2 cellular contexts compared by ENCODE assay signal in the genomic region with DNA sequence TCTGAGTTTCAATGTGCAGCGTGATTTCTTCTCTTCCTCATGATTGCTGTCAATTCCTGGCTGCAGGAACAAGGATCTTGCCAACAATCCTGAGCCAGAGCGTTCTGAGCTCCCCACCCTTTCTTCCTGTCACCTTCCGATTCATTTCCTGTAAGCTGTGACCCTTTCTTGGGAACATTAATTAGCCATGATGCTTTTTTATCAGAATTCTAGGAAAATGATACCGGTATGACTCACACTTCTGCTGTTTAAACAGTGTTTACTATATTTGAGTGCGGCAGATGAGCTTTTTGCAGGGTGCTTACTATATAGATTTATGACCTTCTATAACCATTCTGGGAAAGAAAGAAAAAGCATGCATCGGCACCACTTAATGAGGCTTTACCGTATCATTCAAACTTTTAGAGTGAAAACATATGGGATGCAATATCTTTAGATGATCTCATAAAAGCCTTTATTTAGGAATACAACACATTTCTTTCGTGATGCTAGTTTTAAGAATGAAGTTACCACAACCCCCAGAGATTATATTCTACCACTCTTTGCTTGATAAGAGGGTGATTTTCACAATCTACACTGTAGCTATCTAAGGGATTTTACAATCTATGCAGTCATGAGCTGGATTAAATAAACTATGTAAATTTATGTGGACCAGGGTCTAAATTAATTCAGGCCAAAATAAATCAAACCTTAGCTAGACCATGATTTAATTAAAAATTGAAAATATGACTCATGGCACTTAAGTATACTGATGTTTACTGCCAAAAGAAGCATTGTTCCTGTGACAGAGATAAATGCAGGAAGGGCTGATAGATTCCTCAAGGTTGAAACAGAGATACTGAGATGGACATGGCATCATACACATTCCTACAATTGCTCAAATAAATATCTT.
A peak's percentile ranks its signal among the peaks of the same experiment; 100 is the strongest.
TF ChIP-seq lines count a peak whose summit lies in the region.

No MANE protein-coding gene starts in this region.

TF ChIP-seq in HEK293, 187 proteins besides CTCF, POLR2A, EP300 and RAD21 (continued from another document and continues in another):
- TF ChIP-seq ZSCAN30 (tag by site-specific recombination; IDR thresholded peaks at IDR 0.05), result peak; percentile 47; the same call in 1 of the 2 replicates
- TF ChIP-seq GLIS1 (tag by site-specific recombination; IDR thresholded peaks at IDR 0.05), result no peak
- TF ChIP-seq ZNF223 (tag by site-specific recombination; IDR thresholded peaks at IDR 0.05), result no peak
- 0 out of 2 replicates have a peak, but pooled peaks have one; percentile 35 for TF ChIP-seq ZNF10 (tag by site-specific recombination; IDR thresholded peaks at IDR 0.05)
- 0 out of 2 replicates have a peak, but pooled peaks have one; percentile 17 for TF ChIP-seq GLIS2 (tag by site-specific recombination; IDR thresholded peaks at IDR 0.05)
- TF ChIP-seq, protein P1, sequence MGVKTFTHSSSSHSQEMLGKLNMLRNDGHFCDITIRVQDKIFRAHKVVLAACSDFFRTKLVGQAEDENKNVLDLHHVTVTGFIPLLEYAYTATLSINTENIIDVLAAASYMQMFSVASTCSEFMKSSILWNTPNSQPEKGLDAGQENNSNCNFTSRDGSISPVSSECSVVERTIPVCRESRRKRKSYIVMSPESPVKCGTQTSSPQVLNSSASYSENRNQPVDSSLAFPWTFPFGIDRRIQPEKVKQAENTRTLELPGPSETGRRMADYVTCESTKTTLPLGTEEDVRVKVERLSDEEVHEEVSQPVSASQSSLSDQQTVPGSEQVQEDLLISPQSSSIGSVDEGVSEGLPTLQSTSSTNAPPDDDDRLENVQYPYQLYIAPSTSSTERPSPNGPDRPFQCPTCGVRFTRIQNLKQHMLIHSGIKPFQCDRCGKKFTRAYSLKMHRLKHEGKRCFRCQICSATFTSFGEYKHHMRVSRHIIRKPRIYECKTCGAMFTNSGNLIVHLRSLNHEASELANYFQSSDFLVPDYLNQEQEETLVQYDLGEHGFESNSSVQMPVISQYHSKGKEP (tag by site-specific recombination; IDR thresholded peaks at IDR 0.05), result peak; percentile 94
- TF ChIP-seq, protein P2, sequence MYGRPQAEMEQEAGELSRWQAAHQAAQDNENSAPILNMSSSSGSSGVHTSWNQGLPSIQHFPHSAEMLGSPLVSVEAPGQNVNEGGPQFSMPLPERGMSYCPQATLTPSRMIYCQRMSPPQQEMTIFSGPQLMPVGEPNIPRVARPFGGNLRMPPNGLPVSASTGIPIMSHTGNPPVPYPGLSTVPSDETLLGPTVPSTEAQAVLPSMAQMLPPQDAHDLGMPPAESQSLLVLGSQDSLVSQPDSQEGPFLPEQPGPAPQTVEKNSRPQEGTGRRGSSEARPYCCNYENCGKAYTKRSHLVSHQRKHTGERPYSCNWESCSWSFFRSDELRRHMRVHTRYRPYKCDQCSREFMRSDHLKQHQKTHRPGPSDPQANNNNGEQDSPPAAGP (tag by site-specific recombination; IDR thresholded peaks at IDR 0.05), result no peak
- TF ChIP-seq ZXDB (tag by site-specific recombination; IDR thresholded peaks at IDR 0.05), result peak; percentile 91
- TF ChIP-seq TCF7L2 (IDR thresholded peaks at IDR 0.05; ENCODE audit: borderline replicate concordance, low read depth, low read length), result no peak
- TF ChIP-seq ZNF416 (tag by site-specific recombination; IDR thresholded peaks at IDR 0.05), result no peak
- TF ChIP-seq GLI4 (tag by site-specific recombination; IDR thresholded peaks at IDR 0.05), result no peak
- no peak for TF ChIP-seq ZNF623 (tag by site-specific recombination; IDR thresholded peaks at IDR 0.05)
- TF ChIP-seq ZNF140 (tag by site-specific recombination; IDR thresholded peaks at IDR 0.05), result no peak
- TF ChIP-seq SP2 (tag by site-specific recombination; IDR thresholded peaks at IDR 0.05), result no peak; the same call in 1 of the 2 replicates
- no peak for TF ChIP-seq ZNF2 (tag by site-specific recombination; IDR thresholded peaks at IDR 0.05)
- peak; percentile 38; the same call in 1 of the 2 replicates for TF ChIP-seq PRDM4 (tag by site-specific recombination; IDR thresholded peaks at IDR 0.05)
- TF ChIP-seq ZNF596 (tag by site-specific recombination; IDR thresholded peaks at IDR 0.05), result no peak
- TF ChIP-seq ZNF610 (tag by site-specific recombination; IDR thresholded peaks at IDR 0.05; ENCODE audit: borderline replicate concordance), result no peak
- peak; percentile 30; the same call in 1 of the 2 replicates for TF ChIP-seq ZBTB21 (tag by site-specific recombination; IDR thresholded peaks at IDR 0.05)
- no peak for TF ChIP-seq ZNF660 (tag by site-specific recombination; IDR thresholded peaks at IDR 0.05)
- TF ChIP-seq ZNF600 (tag by site-specific recombination; IDR thresholded peaks at IDR 0.05), result 0 out of 2 replicates have a peak, but pooled peaks have one; percentile 55
- TF ChIP-seq ZEB2 (tag by site-specific recombination; IDR thresholded peaks at IDR 0.05), result peak; percentile 96
- peak; percentile 87 for TF ChIP-seq ZNF843 (tag by site-specific recombination; IDR thresholded peaks at IDR 0.05)
- peak; percentile 82; the same call in 1 of the 2 replicates for TF ChIP-seq ZNF580 (tag by site-specific recombination; IDR thresholded peaks at IDR 0.05)
- no peak for TF ChIP-seq ZBTB8A (tag by site-specific recombination; IDR thresholded peaks at IDR 0.05)
- no peak for TF ChIP-seq ZNF391 (tag by site-specific recombination; IDR thresholded peaks at IDR 0.05; ENCODE audit: borderline replicate concordance, low read depth)
- TF ChIP-seq ZNF664 (tag by site-specific recombination; IDR thresholded peaks at IDR 0.05), result no peak
- peak; percentile 96 for TF ChIP-seq FEZF1 (tag by site-specific recombination; IDR thresholded peaks at IDR 0.05)
- TF ChIP-seq OSR2 (tag by site-specific recombination; IDR thresholded peaks at IDR 0.05), result peak; percentile 88
- TF ChIP-seq ZIC2 (tag by site-specific recombination; IDR thresholded peaks at IDR 0.05), result no peak
- no peak for TF ChIP-seq ZNF571 (tag by site-specific recombination; IDR thresholded peaks at IDR 0.05)

TF ChIP-seq in SK-N-SH treated with all-trans-retinoic acid at 6 μM for 48 hours, 23 proteins besides CTCF, POLR2A, EP300 and RAD21 (continued from another document):
- TF ChIP-seq, protein P3, sequence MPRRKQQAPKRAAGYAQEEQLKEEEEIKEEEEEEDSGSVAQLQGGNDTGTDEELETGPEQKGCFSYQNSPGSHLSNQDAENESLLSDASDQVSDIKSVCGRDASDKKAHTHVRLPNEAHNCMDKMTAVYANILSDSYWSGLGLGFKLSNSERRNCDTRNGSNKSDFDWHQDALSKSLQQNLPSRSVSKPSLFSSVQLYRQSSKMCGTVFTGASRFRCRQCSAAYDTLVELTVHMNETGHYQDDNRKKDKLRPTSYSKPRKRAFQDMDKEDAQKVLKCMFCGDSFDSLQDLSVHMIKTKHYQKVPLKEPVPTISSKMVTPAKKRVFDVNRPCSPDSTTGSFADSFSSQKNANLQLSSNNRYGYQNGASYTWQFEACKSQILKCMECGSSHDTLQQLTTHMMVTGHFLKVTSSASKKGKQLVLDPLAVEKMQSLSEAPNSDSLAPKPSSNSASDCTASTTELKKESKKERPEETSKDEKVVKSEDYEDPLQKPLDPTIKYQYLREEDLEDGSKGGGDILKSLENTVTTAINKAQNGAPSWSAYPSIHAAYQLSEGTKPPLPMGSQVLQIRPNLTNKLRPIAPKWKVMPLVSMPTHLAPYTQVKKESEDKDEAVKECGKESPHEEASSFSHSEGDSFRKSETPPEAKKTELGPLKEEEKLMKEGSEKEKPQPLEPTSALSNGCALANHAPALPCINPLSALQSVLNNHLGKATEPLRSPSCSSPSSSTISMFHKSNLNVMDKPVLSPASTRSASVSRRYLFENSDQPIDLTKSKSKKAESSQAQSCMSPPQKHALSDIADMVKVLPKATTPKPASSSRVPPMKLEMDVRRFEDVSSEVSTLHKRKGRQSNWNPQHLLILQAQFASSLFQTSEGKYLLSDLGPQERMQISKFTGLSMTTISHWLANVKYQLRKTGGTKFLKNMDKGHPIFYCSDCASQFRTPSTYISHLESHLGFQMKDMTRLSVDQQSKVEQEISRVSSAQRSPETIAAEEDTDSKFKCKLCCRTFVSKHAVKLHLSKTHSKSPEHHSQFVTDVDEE (CRISPR knock-in tag; IDR thresholded peaks at IDR 0.05), result peak; percentile 44; the same call in 1 of the 2 replicates
- TF ChIP-seq ZNF70 (CRISPR knock-in tag; IDR thresholded peaks at IDR 0.05), result no peak
- TF ChIP-seq ZC3H10 (CRISPR knock-in tag; IDR thresholded peaks at IDR 0.05), result peak; percentile 93
- TF ChIP-seq, protein P4, sequence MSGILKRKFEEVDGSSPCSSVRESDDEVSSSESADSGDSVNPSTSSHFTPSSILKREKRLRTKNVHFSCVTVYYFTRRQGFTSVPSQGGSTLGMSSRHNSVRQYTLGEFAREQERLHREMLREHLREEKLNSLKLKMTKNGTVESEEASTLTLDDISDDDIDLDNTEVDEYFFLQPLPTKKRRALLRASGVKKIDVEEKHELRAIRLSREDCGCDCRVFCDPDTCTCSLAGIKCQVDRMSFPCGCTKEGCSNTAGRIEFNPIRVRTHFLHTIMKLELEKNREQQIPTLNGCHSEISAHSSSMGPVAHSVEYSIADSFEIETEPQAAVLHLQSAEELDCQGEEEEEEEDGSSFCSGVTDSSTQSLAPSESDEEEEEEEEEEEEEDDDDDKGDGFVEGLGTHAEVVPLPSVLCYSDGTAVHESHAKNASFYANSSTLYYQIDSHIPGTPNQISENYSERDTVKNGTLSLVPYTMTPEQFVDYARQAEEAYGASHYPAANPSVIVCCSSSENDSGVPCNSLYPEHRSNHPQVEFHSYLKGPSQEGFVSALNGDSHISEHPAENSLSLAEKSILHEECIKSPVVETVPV (CRISPR knock-in tag; IDR thresholded peaks at IDR 0.05), result peak; percentile 92
- TF ChIP-seq ISL1 (CRISPR knock-in tag; IDR thresholded peaks at IDR 0.05), result peak; percentile 99
- peak; percentile 59; the same call in 1 of the 2 replicates for TF ChIP-seq ESRRG (CRISPR knock-in tag; IDR thresholded peaks at IDR 0.05)
- TF ChIP-seq TOX (CRISPR knock-in tag; IDR thresholded peaks at IDR 0.05; ENCODE audit: borderline replicate concordance), result peak; percentile 88
- TF ChIP-seq, protein P5, sequence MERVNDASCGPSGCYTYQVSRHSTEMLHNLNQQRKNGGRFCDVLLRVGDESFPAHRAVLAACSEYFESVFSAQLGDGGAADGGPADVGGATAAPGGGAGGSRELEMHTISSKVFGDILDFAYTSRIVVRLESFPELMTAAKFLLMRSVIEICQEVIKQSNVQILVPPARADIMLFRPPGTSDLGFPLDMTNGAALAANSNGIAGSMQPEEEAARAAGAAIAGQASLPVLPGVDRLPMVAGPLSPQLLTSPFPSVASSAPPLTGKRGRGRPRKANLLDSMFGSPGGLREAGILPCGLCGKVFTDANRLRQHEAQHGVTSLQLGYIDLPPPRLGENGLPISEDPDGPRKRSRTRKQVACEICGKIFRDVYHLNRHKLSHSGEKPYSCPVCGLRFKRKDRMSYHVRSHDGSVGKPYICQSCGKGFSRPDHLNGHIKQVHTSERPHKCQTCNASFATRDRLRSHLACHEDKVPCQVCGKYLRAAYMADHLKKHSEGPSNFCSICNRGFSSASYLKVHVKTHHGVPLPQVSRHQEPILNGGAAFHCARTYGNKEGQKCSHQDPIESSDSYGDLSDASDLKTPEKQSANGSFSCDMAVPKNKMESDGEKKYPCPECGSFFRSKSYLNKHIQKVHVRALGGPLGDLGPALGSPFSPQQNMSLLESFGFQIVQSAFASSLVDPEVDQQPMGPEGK (CRISPR knock-in tag; IDR thresholded peaks at IDR 0.05; ENCODE audit: borderline replicate concordance), result peak; percentile 88; the same call in 1 of the 2 replicates
- TF ChIP-seq ZNF565 (CRISPR knock-in tag; conservative IDR thresholded peaks at IDR 0.05; ENCODE audit: low read depth), result no peak
- 0 out of 2 replicates have a peak, but pooled peaks have one; percentile 17 for TF ChIP-seq ZFP3 (CRISPR knock-in tag; IDR thresholded peaks at IDR 0.05)
